In the genomic region with DNA sequence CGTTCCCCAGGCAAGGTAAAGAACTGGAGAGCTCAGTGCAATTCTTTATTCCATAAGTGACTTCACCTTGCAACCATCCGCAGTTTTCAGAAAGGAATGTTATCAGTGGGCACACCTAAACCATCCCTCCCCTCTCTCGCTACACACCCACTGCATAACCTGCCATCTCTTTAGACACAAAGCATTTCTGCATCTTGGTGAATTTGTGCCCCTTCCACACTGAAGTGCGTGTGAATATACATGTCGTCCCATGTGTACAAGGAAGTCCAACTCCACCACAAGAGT, we compare ENCODE assay signal across 1 cellular context.
TF ChIP-seq lines count a peak whose summit lies in the region.

No MANE protein-coding gene starts in this region.

TF ChIP-seq in IMR-90, 13 proteins besides CTCF, POLR2A, EP300 and RAD21:
- TF ChIP-seq MXI1 (IDR thresholded peaks at IDR 0.05; ENCODE audit: borderline replicate concordance, low read depth, low read length) (no peak), BHLHE40 (IDR thresholded peaks at IDR 0.05; ENCODE audit: low read depth, low read length) (no peak), MAZ (IDR thresholded peaks at IDR 0.05; ENCODE audit: borderline replicate concordance, low read depth, low read length) (no peak), RCOR1 (IDR thresholded peaks at IDR 0.05; ENCODE audit: insufficient replicate concordance, low read length) (no peak), CHD1 (IDR thresholded peaks at IDR 0.05; ENCODE audit: low read depth, low read length) (no peak), RFX5 (IDR thresholded peaks at IDR 0.05; ENCODE audit: low read depth, low read length) (no peak), CEBPB (IDR thresholded peaks at IDR 0.05; ENCODE audit: low read depth, low read length) (no peak)
